ENCODE assay signal across 9 cellular contexts in the genomic region with DNA sequence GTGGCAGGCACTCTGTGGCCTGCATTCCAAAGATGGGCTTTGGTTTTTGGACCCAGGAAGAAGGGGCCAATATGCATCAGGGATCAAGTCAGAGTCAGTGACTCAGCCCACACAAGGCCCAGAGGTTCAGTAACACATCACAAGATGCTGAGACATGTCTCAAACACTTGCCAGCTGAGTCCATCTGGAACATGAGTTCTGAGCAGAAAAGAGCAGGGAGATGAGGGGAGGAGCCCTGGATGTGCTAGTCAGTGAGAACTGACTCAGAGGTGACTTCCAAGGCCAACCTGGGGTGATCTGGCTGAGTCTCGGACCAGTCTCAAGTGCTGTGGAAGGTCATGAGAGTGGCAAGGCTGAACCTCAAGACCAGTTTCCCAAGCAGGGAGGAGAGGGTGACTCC.
DNase-seq lines count a peak whose midpoint lies in the region; ATAC-seq, FAIRE-seq and TF ChIP-seq lines count a peak whose summit lies in the region.
"Had no signal": no experiment of that assay in that cellular context is flagged by ENCODE, and none has a peak within 500 bp of the region (broad histone marks: within the 10 kb centered on the region; RNA-seq: fewer than 3 reads in every experiment).

No MANE protein-coding gene starts in this region.

- H3K27me3 Mint-ChIP-seq in stimulated activated naive CD8-positive, alpha-beta T cell treated with anti-CD3 and anti-CD28 coated beads, Interleukin-15, amount 100 ng/mL, for 72 hours = no peaks in the 10 kb centered on the region
- H3K27me3 Mint-ChIP-seq: stimulated activated naive B cell treated with anti-CD40 and anti-IgM and Interleukin-4, amounts not matched to agents 10 μg/mL and 1 μg/mL and 100 μg/mL, for 72 hours had no signal

- POLR2A ChIA-PET in H1 (lab: Charles Lee; ENCODE audit: partially characterized antibody) = interaction anchor here (0.7 to 1.4 kb wide), 2 partner anchors 8 to 17 kb away, joined by 3 to 4 read pairs; no protein-coding TSS in a partner anchor

- H3K79me1 ChIP-seq in H1 (ENCODE audit: low read depth, low read length) = no peaks in the 10 kb centered on the region

- H3K4me3 ChIP-seq in H1 (ENCODE audit: extremely low read depth in 1 of 4, insufficient read depth in 2 of 4, low read depth in 3 of 4, low read length in 4 of 4) (no peak overlapping the region), aorta (ENCODE audit: low read length in 2 of 2) (no peak overlapping the region)

- 100% methylated on average over 1 of the region's 1 CpG; no CpG with 5 or more reads in 1 of the 2 experiments for WGBS in H1 (ENCODE audit: extremely low coverage in 1 of 2, insufficient coverage in 1 of 2, insufficient read length in 1 of 2, insufficient replicate concordance in 2 of 2, low coverage in 1 of 2, low lambda C conversion rate in 2 of 2, missing lambda C conversion rate in 1 of 2), 2 experiments
- 33 to 50% methylated on average over 1 of the region's 1 CpG for WGBS in aorta, 2 donors

- no peak for TF ChIP-seq CTCF in H1 (IDR thresholded peaks at IDR 0.05; ENCODE audit: control extremely low read depth in 1 of 3, insufficient read depth in 1 of 3, low read depth in 1 of 3, low read length in 3 of 3)

- CTCF ChIA-PET in H1 (lab: Charles Lee; ENCODE audit: partially characterized antibody) = interaction anchor here (1.3 to 1.6 kb wide), 4 partner anchors 14 to 148 kb away, joined by 3 to 4 read pairs (median 4); no protein-coding TSS in a partner anchor

- no peak overlapping the region for H2AK5ac ChIP-seq in H1 (ENCODE audit: low read depth, low read length)

- H3K9ac ChIP-seq in H1 (replicated peaks in 1 of 4; ENCODE audit: extremely low read depth in 1 of 4, low read depth in 3 of 4, low read length in 3 of 4) = no peak overlapping the region

- no peak overlapping the region for H3K56ac ChIP-seq in H1 (replicated peaks; ENCODE audit: insufficient read length, low read depth, low read length)

- intact Hi-C loops in aorta (cut with DNase I) = no loop called here

- no peak overlapping the region for H3K23ac ChIP-seq in H1 (ENCODE audit: insufficient read length)

- ATAC-seq in stimulated activated naive CD8-positive, alpha-beta T cell treated with anti-CD3 and anti-CD28 coated beads, Interleukin-15, Interleukin-2, amounts not matched to agents 100 U/mL and 50 U/mL, for 24 hours = peak; percentile 40
- ATAC-seq in stimulated activated naive CD8-positive, alpha-beta T cell treated with anti-CD3 and anti-CD28 coated beads, Interleukin-15, amount 100 ng/mL, for 72 hours = no peak
- peak; percentile 92 for ATAC-seq in aorta (ENCODE audit: low FRiP score)
- ATAC-seq in HG03342 (IDR thresholded peaks at IDR 0.05; ENCODE audit: unreplicated experiment) = no peak
- no peak for ATAC-seq in HG02623 (IDR thresholded peaks at IDR 0.05; ENCODE audit: unreplicated experiment)

- H3K27me3 ChIP-seq in H1 (replicated peaks in 1 of 4; ENCODE audit: control insufficient read depth in 3 of 4, extremely low read depth in 1 of 4, insufficient read depth in 3 of 4, low read length in 3 of 4) (no peaks in the 10 kb centered on the region), aorta (ENCODE audit: control insufficient read depth in 1 of 2, insufficient read depth in 2 of 2, low read length in 1 of 2) (no peaks in the 10 kb centered on the region)

- no peak for DNase-seq in stimulated activated naive CD8-positive, alpha-beta T cell treated with anti-CD3 and anti-CD28 coated beads, Interleukin-15, Interleukin-2, amounts not matched to agents 100 U/mL and 50 U/mL, for 24 hours
- DNase-seq in stimulated activated naive CD8-positive, alpha-beta T cell treated with anti-CD3 and anti-CD28 coated beads, Interleukin-15, amount 100 ng/mL, for 72 hours = no peak
- no peak for DNase-seq in H1 (ENCODE audit: low read depth in 1 of 2, low spot score in 2 of 2)
- peak; percentile 80 for DNase-seq in myocyte (ENCODE audit: low read depth)
- DNase-seq in aorta = peak; percentile 82
- no peak for DNase-seq in NCI-H748 (lab: John Stamatoyannopoulos, UW; ENCODE audit: unreplicated experiment)
- DNase-seq: stimulated activated naive B cell treated with anti-CD40 and anti-IgM and Interleukin-4, amounts not matched to agents 10 μg/mL and 1 μg/mL and 100 μg/mL, for 72 hours had no signal

- H2BK120ac ChIP-seq in H1 (replicated peaks; ENCODE audit: low read depth, low read length) = no peak overlapping the region

- H2AFZ ChIP-seq in H1 (ENCODE audit: low read length) = no peak overlapping the region

- H3K4me1 ChIP-seq in H1 (replicated peaks in 1 of 4; ENCODE audit: control insufficient read depth in 3 of 4, insufficient read depth in 4 of 4, low read length in 3 of 4) (peaks cover 0 to 5% (median 3%) of the 10 kb centered on the region in 4 experiments; a peak in 4 of 7 replicates), aorta (ENCODE audit: control insufficient read depth in 1 of 2, insufficient read depth in 2 of 2, low read length in 2 of 2) (no peaks in the 10 kb centered on the region)

- TF ChIP-seq POLR2A in H1 (IDR thresholded peaks at IDR 0.05; ENCODE audit: control extremely low read depth in 1 of 2, low read depth in 2 of 2, low read length in 2 of 2) = no peak

- no peaks in the 10 kb centered on the region for H3K23me2 ChIP-seq in H1 (ENCODE audit: low read depth, low read length)

- H3K27ac Mint-ChIP-seq in stimulated activated naive CD8-positive, alpha-beta T cell treated with anti-CD3 and anti-CD28 coated beads, Interleukin-15, amount 100 ng/mL, for 72 hours = no peak overlapping the region
- H3K27ac Mint-ChIP-seq: stimulated activated naive B cell treated with anti-CD40 and anti-IgM and Interleukin-4, amounts not matched to agents 10 μg/mL and 1 μg/mL and 100 μg/mL, for 72 hours had no signal

- no peaks in the 10 kb centered on the region for H3K79me2 ChIP-seq in H1 (ENCODE audit: control insufficient read depth in 1 of 2, insufficient read depth in 2 of 2, low read length in 2 of 2)

- peak overlapping the region; percentile 36 for H4K91ac ChIP-seq in H1 (replicated peaks; ENCODE audit: insufficient read length, low read length)

- FAIRE-seq in H1 (lab: Jason Lieb, UNC) = no peak

- H2BK20ac ChIP-seq in H1 (ENCODE audit: low read length) = no peak overlapping the region

- no peak for TF ChIP-seq RAD21 in H1 (IDR thresholded peaks at IDR 0.05 in 1 of 2, conservative IDR thresholded peaks at IDR 0.05 in 1 of 2; ENCODE audit: low read depth in 2 of 2, low read length in 2 of 2)

- H3K9me3 Mint-ChIP-seq in stimulated activated naive CD8-positive, alpha-beta T cell treated with anti-CD3 and anti-CD28 coated beads, Interleukin-15, amount 100 ng/mL, for 72 hours = peaks cover 0 to 7% of the 10 kb centered on the region in 2 donors

- H3K4me2 ChIP-seq in H1 (ENCODE audit: insufficient read depth in 1 of 2, low read depth in 2 of 2, low read length in 2 of 2) = no peak overlapping the region

- no peak overlapping the region for H2BK5ac ChIP-seq in H1 (ENCODE audit: low read depth, low read length)

- H3K18ac ChIP-seq in H1 (ENCODE audit: extremely low read depth, low read length) = no peak overlapping the region; the same call in 1 of the 2 replicates

- no peaks in the 10 kb centered on the region for H3K36me3 ChIP-seq in H1 (ENCODE audit: control insufficient read depth in 2 of 4, insufficient read depth in 4 of 4, low read length in 3 of 4)
- H3K36me3 ChIP-seq in aorta (ENCODE audit: control insufficient read depth in 1 of 2, insufficient read depth in 2 of 2, low read length in 1 of 2) = no peaks in the 10 kb centered on the region

- no peak overlapping the region for H2BK15ac ChIP-seq in H1 (ENCODE audit: low read length)

- no peak overlapping the region for H4K5ac ChIP-seq in H1 (ENCODE audit: insufficient read length, low read depth, low read length)

- no peak overlapping the region for H3K4me3 Mint-ChIP-seq in stimulated activated naive CD8-positive, alpha-beta T cell treated with anti-CD3 and anti-CD28 coated beads, Interleukin-15, amount 100 ng/mL, for 72 hours
- H3K4me3 Mint-ChIP-seq: stimulated activated naive B cell treated with anti-CD40 and anti-IgM and Interleukin-4, amounts not matched to agents 10 μg/mL and 1 μg/mL and 100 μg/mL, for 72 hours had no signal

- H2BK12ac ChIP-seq in H1 (ENCODE audit: low read depth, low read length) = peak overlapping the region; percentile 20; the same call in 1 of the 2 replicates

- H3K4ac ChIP-seq in H1 (replicated peaks; ENCODE audit: insufficient read length, low read depth, low read length) = no peak overlapping the region

- H3K9me3 ChIP-seq in H1 (ENCODE audit: insufficient read depth in 2 of 2, low read depth in 1 of 2, low read length in 1 of 2) = no peaks in the 10 kb centered on the region
- no peaks in the 10 kb centered on the region for H3K9me3 ChIP-seq in aorta (ENCODE audit: control insufficient read depth, low read length)

- H3K14ac ChIP-seq in H1 (ENCODE audit: insufficient read length) = no peak overlapping the region

- H4K8ac ChIP-seq in H1 (ENCODE audit: extremely low read depth, insufficient read depth, low read length) = no peak overlapping the region; the same call in 1 of the 2 replicates

- no peak overlapping the region for H3K27ac ChIP-seq in H1 (ENCODE audit: low read depth, low read length)
- H3K27ac ChIP-seq in aorta (ENCODE audit: low read depth in 1 of 2, low read length in 2 of 2) = no peak overlapping the region

- no peaks in the 10 kb centered on the region for H3K4me1 Mint-ChIP-seq in stimulated activated naive CD8-positive, alpha-beta T cell treated with anti-CD3 and anti-CD28 coated beads, Interleukin-15, amount 100 ng/mL, for 72 hours

- TF ChIP-seq EP300 in H1 (IDR thresholded peaks at IDR 0.05; ENCODE audit: borderline replicate concordance in 1 of 2, low read depth in 2 of 2, low read length in 2 of 2) = no peak

- H4K20me1 ChIP-seq in H1 (replicated peaks in 1 of 2; ENCODE audit: control insufficient read depth in 1 of 2, insufficient read depth in 2 of 2, low read length in 2 of 2) = no peaks in the 10 kb centered on the region

TF ChIP-seq in H1, 55 proteins besides CTCF, POLR2A, EP300 and RAD21 (continues in another document):
- TF ChIP-seq BCL11A (IDR thresholded peaks at IDR 0.05; ENCODE audit: low read depth in 2 of 2, low read length in 2 of 2) = no peak
- no peak for TF ChIP-seq RNF2 (IDR thresholded peaks at IDR 0.05; ENCODE audit: borderline replicate concordance, low read depth, low read length, missing control alignments, poor library complexity, severe bottlenecking)
- no peak for TF ChIP-seq CHD2 (IDR thresholded peaks at IDR 0.05; ENCODE audit: low read length)
- TF ChIP-seq NANOG (IDR thresholded peaks at IDR 0.05; ENCODE audit: insufficient read depth, low read depth, low read length, poor library complexity, severe bottlenecking) = no peak
- no peak for TF ChIP-seq PHF8 (conservative IDR thresholded peaks at IDR 0.05; ENCODE audit: low read depth, low read length)
- TF ChIP-seq, protein P1, sequence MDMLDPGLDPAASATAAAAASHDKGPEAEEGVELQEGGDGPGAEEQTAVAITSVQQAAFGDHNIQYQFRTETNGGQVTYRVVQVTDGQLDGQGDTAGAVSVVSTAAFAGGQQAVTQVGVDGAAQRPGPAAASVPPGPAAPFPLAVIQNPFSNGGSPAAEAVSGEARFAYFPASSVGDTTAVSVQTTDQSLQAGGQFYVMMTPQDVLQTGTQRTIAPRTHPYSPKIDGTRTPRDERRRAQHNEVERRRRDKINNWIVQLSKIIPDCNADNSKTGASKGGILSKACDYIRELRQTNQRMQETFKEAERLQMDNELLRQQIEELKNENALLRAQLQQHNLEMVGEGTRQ (IDR thresholded peaks at IDR 0.05; ENCODE audit: low read length) = no peak

Comparison
In these comparisons a context has a peak if more than half of its experiments do, and no peak if none do; other contexts are left out.
1. ATAC-seq: peak in stimulated activated naive CD8-positive, alpha-beta T cell treated with anti-CD3 and anti-CD28 coated beads, Interleukin-15, Interleukin-2, amounts not matched to agents 100 U/mL and 50 U/mL, for 24 hours (single experiment) and aorta (single experiment); none in stimulated activated naive CD8-positive, alpha-beta T cell treated with anti-CD3 and anti-CD28 coated beads, Interleukin-15, amount 100 ng/mL, for 72 hours (single experiment), HG03342 (single experiment) and HG02623 (single experiment).
2. DNase-seq: peak in myocyte (single experiment) and aorta (2 of 2); none in stimulated activated naive CD8-positive, alpha-beta T cell treated with anti-CD3 and anti-CD28 coated beads, Interleukin-15, Interleukin-2, amounts not matched to agents 100 U/mL and 50 U/mL, for 24 hours (single experiment), stimulated activated naive CD8-positive, alpha-beta T cell treated with anti-CD3 and anti-CD28 coated beads, Interleukin-15, amount 100 ng/mL, for 72 hours (0 of 2), H1 (0 of 2) and NCI-H748 (single experiment).